ENCODE assay signal across 1 cellular context in the genomic region with DNA sequence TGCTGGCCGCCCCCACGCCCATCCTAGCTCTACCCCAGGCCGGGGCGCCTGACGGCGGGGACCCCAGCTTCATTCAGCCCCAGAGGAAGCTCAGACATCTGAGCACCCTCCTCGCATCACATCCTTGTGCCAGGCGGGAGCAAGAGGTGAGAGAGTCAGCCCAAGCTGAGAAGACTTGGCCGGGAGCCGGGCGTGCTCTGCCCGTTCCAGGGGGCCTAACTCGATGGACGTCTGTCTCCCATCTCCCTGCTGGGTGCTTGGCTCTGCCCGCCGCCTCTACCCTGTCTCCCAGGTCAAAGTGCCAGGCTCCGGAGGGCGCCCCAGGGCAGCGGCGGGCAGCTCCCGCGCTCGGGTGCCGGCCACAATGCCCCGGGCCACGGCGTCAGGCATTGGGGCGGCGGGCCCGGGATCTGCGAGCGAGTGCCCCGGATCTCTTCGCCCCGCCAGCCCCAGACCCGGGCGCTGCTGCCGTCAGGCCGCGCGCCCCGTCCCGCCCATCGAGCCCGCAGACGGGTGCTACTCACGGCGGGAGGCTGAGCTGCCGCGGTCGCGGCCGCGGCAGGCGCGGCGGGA.
TF ChIP-seq lines count a peak whose summit lies in the region.

No MANE protein-coding gene starts in this region.

TF ChIP-seq in GM12878, 131 proteins besides CTCF, POLR2A, EP300 and RAD21:
- TF ChIP-seq ZNF24 (IDR thresholded peaks at IDR 0.05) (no peak), ATF7 (IDR thresholded peaks at IDR 0.05; ENCODE audit: low read depth) (no peak), IRF3 (IDR thresholded peaks at IDR 0.05) (no peak), SIN3A (IDR thresholded peaks at IDR 0.05; ENCODE audit: low read depth, low read length) (no peak), ATF2 (IDR thresholded peaks at IDR 0.05; ENCODE audit: low read length) (no peak), GATAD2B (conservative IDR thresholded peaks at IDR 0.05; ENCODE audit: low read depth) (0 out of 2 replicates have a peak, but pooled peaks have one; percentile 75), RELA (IDR thresholded peaks at IDR 0.05; ENCODE audit: borderline replicate concordance, partially characterized antibody) (no peak), BACH1 (IDR thresholded peaks at IDR 0.05; ENCODE audit: borderline replicate concordance) (no peak), EGR1 (IDR thresholded peaks at IDR 0.05; ENCODE audit: borderline replicate concordance in 1 of 2, low read depth in 2 of 2, low read length in 2 of 2) (no peak), NR2F1 (conservative IDR thresholded peaks at IDR 0.05) (peak; percentile 51; the same call in 1 of the 2 replicates), BMI1 (IDR thresholded peaks at IDR 0.05; ENCODE audit: borderline replicate concordance) (no peak), RB1 (IDR thresholded peaks at IDR 0.05; ENCODE audit: borderline replicate concordance) (no peak; the same call in 1 of the 2 replicates), KLF5 (IDR thresholded peaks at IDR 0.05; ENCODE audit: partially characterized antibody) (no peak), RELB (IDR thresholded peaks at IDR 0.05; ENCODE audit: low read depth) (no peak), MAX (IDR thresholded peaks at IDR 0.05; ENCODE audit: low read depth, low read length) (no peak), SMAD5 (IDR thresholded peaks at IDR 0.05; ENCODE audit: low read depth) (no peak), LARP7 (IDR thresholded peaks at IDR 0.05) (peak; percentile 25; the same call in 1 of the 2 replicates), MTA2 (IDR thresholded peaks at IDR 0.05; ENCODE audit: low read depth) (no peak), WRNIP1 (IDR thresholded peaks at IDR 0.05; ENCODE audit: borderline replicate concordance, low read depth, low read length) (no peak), ZSCAN29 (IDR thresholded peaks at IDR 0.05) (no peak), CHD2 (IDR thresholded peaks at IDR 0.05; ENCODE audit: borderline replicate concordance, low read depth, low read length) (no peak)
- TF ChIP-seq, protein P1, sequence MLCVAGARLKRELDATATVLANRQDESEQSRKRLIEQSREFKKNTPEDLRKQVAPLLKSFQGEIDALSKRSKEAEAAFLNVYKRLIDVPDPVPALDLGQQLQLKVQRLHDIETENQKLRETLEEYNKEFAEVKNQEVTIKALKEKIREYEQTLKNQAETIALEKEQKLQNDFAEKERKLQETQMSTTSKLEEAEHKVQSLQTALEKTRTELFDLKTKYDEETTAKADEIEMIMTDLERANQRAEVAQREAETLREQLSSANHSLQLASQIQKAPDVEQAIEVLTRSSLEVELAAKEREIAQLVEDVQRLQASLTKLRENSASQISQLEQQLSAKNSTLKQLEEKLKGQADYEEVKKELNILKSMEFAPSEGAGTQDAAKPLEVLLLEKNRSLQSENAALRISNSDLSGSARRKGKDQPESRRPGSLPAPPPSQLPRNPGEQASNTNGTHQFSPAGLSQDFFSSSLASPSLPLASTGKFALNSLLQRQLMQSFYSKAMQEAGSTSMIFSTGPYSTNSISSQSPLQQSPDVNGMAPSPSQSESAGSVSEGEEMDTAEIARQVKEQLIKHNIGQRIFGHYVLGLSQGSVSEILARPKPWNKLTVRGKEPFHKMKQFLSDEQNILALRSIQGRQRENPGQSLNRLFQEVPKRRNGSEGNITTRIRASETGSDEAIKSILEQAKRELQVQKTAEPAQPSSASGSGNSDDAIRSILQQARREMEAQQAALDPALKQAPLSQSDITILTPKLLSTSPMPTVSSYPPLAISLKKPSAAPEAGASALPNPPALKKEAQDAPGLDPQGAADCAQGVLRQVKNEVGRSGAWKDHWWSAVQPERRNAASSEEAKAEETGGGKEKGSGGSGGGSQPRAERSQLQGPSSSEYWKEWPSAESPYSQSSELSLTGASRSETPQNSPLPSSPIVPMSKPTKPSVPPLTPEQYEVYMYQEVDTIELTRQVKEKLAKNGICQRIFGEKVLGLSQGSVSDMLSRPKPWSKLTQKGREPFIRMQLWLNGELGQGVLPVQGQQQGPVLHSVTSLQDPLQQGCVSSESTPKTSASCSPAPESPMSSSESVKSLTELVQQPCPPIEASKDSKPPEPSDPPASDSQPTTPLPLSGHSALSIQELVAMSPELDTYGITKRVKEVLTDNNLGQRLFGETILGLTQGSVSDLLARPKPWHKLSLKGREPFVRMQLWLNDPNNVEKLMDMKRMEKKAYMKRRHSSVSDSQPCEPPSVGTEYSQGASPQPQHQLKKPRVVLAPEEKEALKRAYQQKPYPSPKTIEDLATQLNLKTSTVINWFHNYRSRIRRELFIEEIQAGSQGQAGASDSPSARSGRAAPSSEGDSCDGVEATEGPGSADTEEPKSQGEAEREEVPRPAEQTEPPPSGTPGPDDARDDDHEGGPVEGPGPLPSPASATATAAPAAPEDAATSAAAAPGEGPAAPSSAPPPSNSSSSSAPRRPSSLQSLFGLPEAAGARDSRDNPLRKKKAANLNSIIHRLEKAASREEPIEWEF (IDR thresholded peaks at IDR 0.05; ENCODE audit: insufficient replicate concordance, low read depth, low read length) = no peak
